In the genomic region with DNA sequence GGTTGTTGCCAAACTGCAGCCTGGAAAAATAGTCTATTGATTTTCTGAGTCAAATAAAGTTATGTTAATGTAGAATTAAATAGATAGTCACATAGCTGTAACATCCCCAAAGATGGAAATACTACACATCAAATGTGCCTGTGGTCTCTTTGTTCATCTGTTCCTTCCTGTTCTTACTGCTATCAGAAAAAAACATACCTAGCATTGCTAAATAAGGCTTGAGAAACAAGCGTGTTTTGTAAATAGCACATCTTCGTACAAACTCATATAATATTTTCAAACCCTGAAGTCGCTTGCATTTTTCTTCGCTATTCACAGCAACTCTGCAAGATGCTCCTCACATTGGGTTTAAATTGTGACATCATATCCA, we compare ENCODE assay signal across 10 cellular contexts.
DNase-seq lines count a peak whose midpoint lies in the region; ATAC-seq and TF ChIP-seq lines count a peak whose summit lies in the region.
"Had no signal": no experiment of that assay in that cellular context is flagged by ENCODE, and none has a peak within 500 bp of the region (broad histone marks: within the 10 kb centered on the region; RNA-seq: fewer than 3 reads in every experiment).

No MANE protein-coding gene starts in this region.

- H3K27me3 ChIP-seq in foreskin keratinocyte (no peaks in the 10 kb centered on the region), stomach (no peaks in the 10 kb centered on the region)

- peaks cover 34% of the 10 kb centered on the region for H3K4me1 Mint-ChIP-seq in activated CD4-positive, alpha-beta T cell treated with anti-CD3 and anti-CD28 coated beads, Interleukin-2, amount 10 ng/mL, durations not matched to agents 24 days and 14 days
- H3K4me1 Mint-ChIP-seq in T-helper 2 cell treated with Interferon-gamma antibody and Interleukin-4, amounts not matched to agents 5 μg/mL and 100 μg/mL, for 36 hours (ENCODE audit: low read depth), result peaks cover 32% of the 10 kb centered on the region

- no peak for DNase-seq in activated CD4-positive, alpha-beta T cell treated with anti-CD3 and anti-CD28 coated beads, Interleukin-2, amount 10 ng/mL, durations not matched to agents 24 days and 14 days
- no peak for DNase-seq in activated CD4-positive, alpha-beta T cell treated with anti-CD3 and anti-CD28 coated beads, Interleukin-2, amount 50 U/mL, for 48 hours
- no peak for DNase-seq in T-helper 2 cell treated with Interferon-gamma antibody and Interleukin-4, amounts not matched to agents 5 μg/mL and 100 μg/mL, for 36 hours (ENCODE audit: low spot score)
- no peak for DNase-seq in foreskin keratinocyte
- no peak for DNase-seq in stomach
- no peak for DNase-seq in SW480 (ENCODE audit: low spot score)
- DNase-seq in COR-L47 (lab: John Stamatoyannopoulos, UW), result no peak
- DNase-seq in kidney tubule cell (ENCODE audit: low spot score), result no peak
- DNase-seq: NCI-H1417 treated with DMSO at 0.1 percent for 48 hours; stimulated activated naive B cell treated with anti-CD40 and anti-IgM and Interleukin-4, amounts not matched to agents 10 μg/mL and 1 μg/mL and 100 μg/mL, for 72 hours had no signal

- TF ChIP-seq POLR2A in stomach (IDR thresholded peaks at IDR 0.05), result no peak

- TF ChIP-seq EP300 in stomach (IDR thresholded peaks at IDR 0.05), result no peak

- no peaks in the 10 kb centered on the region for H3K9me3 Mint-ChIP-seq in activated CD4-positive, alpha-beta T cell treated with anti-CD3 and anti-CD28 coated beads, Interleukin-2, amount 10 ng/mL, durations not matched to agents 24 days and 14 days
- no peaks in the 10 kb centered on the region for H3K9me3 Mint-ChIP-seq in T-helper 2 cell treated with Interferon-gamma antibody and Interleukin-4, amounts not matched to agents 5 μg/mL and 100 μg/mL, for 36 hours
- H3K9me3 Mint-ChIP-seq: stimulated activated naive B cell treated with anti-CD40 and anti-IgM and Interleukin-4, amounts not matched to agents 10 μg/mL and 1 μg/mL and 100 μg/mL, for 72 hours had no signal

- no peaks in the 10 kb centered on the region for H3K9me3 ChIP-seq in stomach

- peaks cover 2% of the 10 kb centered on the region for H3K27me3 Mint-ChIP-seq in activated CD4-positive, alpha-beta T cell treated with anti-CD3 and anti-CD28 coated beads, Interleukin-2, amount 10 ng/mL, durations not matched to agents 24 days and 14 days
- peaks cover 14% of the 10 kb centered on the region for H3K27me3 Mint-ChIP-seq in T-helper 2 cell treated with Interferon-gamma antibody and Interleukin-4, amounts not matched to agents 5 μg/mL and 100 μg/mL, for 36 hours (ENCODE audit: low read depth)

- no peak for ATAC-seq in foreskin keratinocyte

- 47 to 77% (median 70%) methylated on average over 4 of the region's 4 CpGs for WGBS in stomach, 5 donors

- H3K36me3 Mint-ChIP-seq in activated CD4-positive, alpha-beta T cell treated with anti-CD3 and anti-CD28 coated beads, Interleukin-2, amount 10 ng/mL, durations not matched to agents 24 days and 14 days (ENCODE audit: low read depth), result no peaks in the 10 kb centered on the region
- peaks cover 3% of the 10 kb centered on the region for H3K36me3 Mint-ChIP-seq in T-helper 2 cell treated with Interferon-gamma antibody and Interleukin-4, amounts not matched to agents 5 μg/mL and 100 μg/mL, for 36 hours (ENCODE audit: low read depth)
- H3K36me3 Mint-ChIP-seq: stimulated activated naive B cell treated with anti-CD40 and anti-IgM and Interleukin-4, amounts not matched to agents 10 μg/mL and 1 μg/mL and 100 μg/mL, for 72 hours had no signal

- no peaks in the 10 kb centered on the region for H3K36me3 ChIP-seq in stomach

- intact Hi-C loops in activated CD4-positive, alpha-beta T cell treated with anti-CD3 and anti-CD28 coated beads, Interleukin-2, amount 10 ng/mL, durations not matched to agents 24 days and 14 days (cut with micrococcal nuclease), result loop anchor here (2.0 to 5.0 kb wide), 5 partner anchors 16 to 437 kb away; no protein-coding TSS in a partner anchor
- intact Hi-C loops in stomach (cut with DNase I; ENCODE audit: low total_unique reads), result no loop called here

- no peak overlapping the region for H3K4me3 ChIP-seq in stomach

- H3K4me3 Mint-ChIP-seq in activated CD4-positive, alpha-beta T cell treated with anti-CD3 and anti-CD28 coated beads, Interleukin-2, amount 10 ng/mL, durations not matched to agents 24 days and 14 days, result peak overlapping the region; percentile 86
- peak overlapping the region; percentile 84 for H3K4me3 Mint-ChIP-seq in T-helper 2 cell treated with Interferon-gamma antibody and Interleukin-4, amounts not matched to agents 5 μg/mL and 100 μg/mL, for 36 hours

- peak overlapping the region; percentile 92 for H3K27ac Mint-ChIP-seq in activated CD4-positive, alpha-beta T cell treated with anti-CD3 and anti-CD28 coated beads, Interleukin-2, amount 10 ng/mL, durations not matched to agents 24 days and 14 days
- H3K27ac Mint-ChIP-seq in T-helper 2 cell treated with Interferon-gamma antibody and Interleukin-4, amounts not matched to agents 5 μg/mL and 100 μg/mL, for 36 hours, result peak overlapping the region; percentile 82
- H3K27ac Mint-ChIP-seq: stimulated activated naive B cell treated with anti-CD40 and anti-IgM and Interleukin-4, amounts not matched to agents 10 μg/mL and 1 μg/mL and 100 μg/mL, for 72 hours had no signal

- H3K27ac ChIP-seq in foreskin keratinocyte (peak overlapping the region; percentile 92), stomach (peak overlapping the region in 4 of 5 donors; percentile 27 to 80 (median 71))

- H3K4me1 ChIP-seq in foreskin keratinocyte (no peaks in the 10 kb centered on the region), stomach (peaks cover 0 to 28% (median 7%) of the 10 kb centered on the region in 4 donors)

- TF ChIP-seq CTCF in foreskin keratinocyte (conservative IDR thresholded peaks at IDR 0.05) (no peak), stomach (IDR thresholded peaks at IDR 0.05) (no peak)
